1 cellular context compared by ENCODE assay signal in genomic region chr6:111038534-111039252, GRCh38.
A peak's percentile ranks its signal among the peaks of the same experiment; 100 is the strongest.
TF ChIP-seq lines count a peak whose summit lies in the region.

No MANE protein-coding gene starts in this region.

TF ChIP-seq in K562, 482 proteins besides CTCF, POLR2A, EP300 and RAD21:
- TF ChIP-seq FUS (optimal IDR thresholded peaks at IDR 0.05; ENCODE audit: low read depth, low read length) (no peak), ZNF184 (CRISPR knock-in tag; IDR thresholded peaks at IDR 0.05) (peak; percentile 82), RREB1 (CRISPR knock-in tag; IDR thresholded peaks at IDR 0.05) (no peak), ZBTB11 (CRISPR knock-in tag; IDR thresholded peaks at IDR 0.05) (no peak)
